18 cellular contexts compared by ENCODE assay signal in the genomic region with DNA sequence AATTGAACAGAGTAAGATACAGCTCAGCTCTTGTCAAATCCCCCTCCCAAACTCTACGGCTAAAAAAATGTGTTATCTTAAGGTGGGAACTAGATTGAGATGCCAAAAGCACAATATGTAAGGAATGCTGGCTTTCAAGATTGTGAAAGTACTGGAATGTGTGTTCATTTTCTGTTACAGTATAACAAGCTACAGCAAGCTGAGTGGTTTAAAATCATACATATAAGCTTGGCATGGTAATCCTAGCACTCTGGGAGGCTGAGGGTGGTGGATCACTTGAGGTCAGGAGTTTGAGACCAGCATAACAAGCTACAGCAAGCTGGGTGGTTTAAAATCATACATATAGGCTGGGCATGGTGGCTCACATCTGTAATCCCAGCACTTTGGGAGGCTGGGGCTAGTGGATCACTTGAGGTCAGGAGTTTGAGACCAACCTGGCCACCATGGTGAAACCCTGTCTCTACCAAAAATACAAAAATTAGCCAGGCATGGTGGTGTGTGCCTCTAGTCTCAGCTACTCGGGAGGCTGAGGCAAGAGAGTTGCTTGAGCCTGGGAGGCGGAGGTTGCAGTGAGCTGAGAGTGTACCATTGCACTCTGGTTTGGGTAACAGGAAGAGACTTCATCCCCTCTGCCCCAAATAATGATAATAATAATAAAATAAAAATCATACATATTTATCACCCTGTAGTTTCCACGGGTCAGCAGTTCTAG.
"Had no signal": no experiment of that assay in that cellular context is flagged by ENCODE, and none has a peak within 500 bp of the region (broad histone marks: within the 10 kb centered on the region; RNA-seq: fewer than 3 reads in every experiment).

No MANE protein-coding gene starts in this region.

- H3K27me3 ChIP-seq: ovary, right atrium auricular region, stomach, transverse colon, uterus had no signal

- H3K9me3 ChIP-seq: heart right ventricle, ovary, right atrium auricular region, stomach, thoracic aorta, transverse colon, uterus had no signal

- H3K4me3 ChIP-seq: dorsolateral prefrontal cortex, heart right ventricle, ovary, right atrium auricular region, stomach, thoracic aorta, transverse colon, uterus had no signal

- H3K4me1 ChIP-seq: heart right ventricle, right atrium auricular region, stomach, transverse colon, uterus had no signal

- DNase-seq: cortex of kidney; dorsolateral prefrontal cortex; effector CD8-positive, alpha-beta T cell; heart right ventricle; hypothalamus; kidney glomerular epithelial cell; mammary epithelial cell; natural killer cell; ovary; small intestine; stimulated activated CD4-positive, alpha-beta T cell treated with anti-CD3 and anti-CD28 coated beads, Interleukin-12 subunit alpha, Interleukin-12 subunit beta, amount 100 ng/mL, for 4 hours; stimulated activated naive CD4-positive, alpha-beta T cell; stomach; substantia nigra; transverse colon; uterus had no signal

- ATAC-seq: heart right ventricle, natural killer cell had no signal

- H3K36me3 ChIP-seq: heart right ventricle, ovary, right atrium auricular region, stomach, thoracic aorta, transverse colon, uterus had no signal

- H3K27ac ChIP-seq: dorsolateral prefrontal cortex, heart right ventricle, ovary, right atrium auricular region, stomach, thoracic aorta, transverse colon, uterus had no signal
